ENCODE assay signal across 8 cellular contexts in genomic region chr10:3852147-3852904, GRCh38.
DNase-seq lines count a peak whose midpoint lies in the region; ATAC-seq and TF ChIP-seq lines count a peak whose summit lies in the region.

No MANE protein-coding gene starts in this region.

- no peaks in the 10 kb centered on the region for H3K36me3 Mint-ChIP-seq in mesothelial cell of epicardium
- peaks cover 2 to 7% of the 10 kb centered on the region in 2 donors for H3K36me3 Mint-ChIP-seq in stimulated activated naive B cell treated with anti-CD40 and anti-IgM and Interleukin-4, amounts not matched to agents 10 μg/mL and 1 μg/mL and 100 μg/mL, for 72 hours

- H3K36me3 ChIP-seq in effector memory CD4-positive, alpha-beta T cell (ENCODE audit: control insufficient read depth, insufficient read depth, low read length) = no peaks in the 10 kb centered on the region

- H3K4me3 ChIP-seq in GM12864 (ENCODE audit: low read depth, low read length) = no peak overlapping the region
- H3K4me3 ChIP-seq in effector memory CD4-positive, alpha-beta T cell (ENCODE audit: insufficient read depth, low read depth, low read length, poor library complexity, severe bottlenecking) = no peak overlapping the region

- peaks cover 32% of the 10 kb centered on the region for H3K4me1 Mint-ChIP-seq in mesothelial cell of epicardium
- H3K4me1 Mint-ChIP-seq in stimulated activated naive B cell treated with anti-CD40 and anti-IgM and Interleukin-4, amounts not matched to agents 10 μg/mL and 1 μg/mL and 100 μg/mL, for 72 hours = peaks cover 35 to 52% of the 10 kb centered on the region in 2 donors

- H3K27ac Mint-ChIP-seq in mesothelial cell of epicardium = peak overlapping the region; percentile 92
- H3K27ac Mint-ChIP-seq in stimulated activated naive B cell treated with anti-CD40 and anti-IgM and Interleukin-4, amounts not matched to agents 10 μg/mL and 1 μg/mL and 100 μg/mL, for 72 hours = peak overlapping the region; percentile 95

- DNase-seq in GM12864 (ENCODE audit: low read depth) (peak; percentile 68), H4 (ENCODE audit: low spot score) (peak; percentile 94), LHCN-M2 (ENCODE audit: low read depth) (peak; percentile 95), mesothelial cell of epicardium (ENCODE audit: low spot score in 2 of 2, unreplicated experiment in 2 of 2) (no peak), D341Med (ENCODE audit: low spot score) (no peak)
- peak; percentile 61 for DNase-seq in activated CD4-positive, CD25-positive, alpha-beta regulatory T cell treated with anti-CD3 and anti-CD28 coated beads, Interleukin-2, amount 50 U/mL, for 16 hours (ENCODE audit: low read depth, low spot score)
- DNase-seq in effector memory CD4-positive, alpha-beta T cell = peak; percentile 61 to 72 (median 62)
- peak; percentile 56 for DNase-seq in stimulated activated naive B cell treated with anti-CD40 and anti-IgM and Interleukin-4, amounts not matched to agents 10 μg/mL and 1 μg/mL and 100 μg/mL, for 72 hours

- H3K27me3 Mint-ChIP-seq in mesothelial cell of epicardium (ENCODE audit: low read depth) = no peaks in the 10 kb centered on the region
- H3K27me3 Mint-ChIP-seq in stimulated activated naive B cell treated with anti-CD40 and anti-IgM and Interleukin-4, amounts not matched to agents 10 μg/mL and 1 μg/mL and 100 μg/mL, for 72 hours = no peaks in the 10 kb centered on the region

- H3K4me3 Mint-ChIP-seq in mesothelial cell of epicardium = no peak overlapping the region
- peak overlapping the region; percentile 53 for H3K4me3 Mint-ChIP-seq in stimulated activated naive B cell treated with anti-CD40 and anti-IgM and Interleukin-4, amounts not matched to agents 10 μg/mL and 1 μg/mL and 100 μg/mL, for 72 hours

- peaks cover 7% of the 10 kb centered on the region for H3K4me1 ChIP-seq in effector memory CD4-positive, alpha-beta T cell (ENCODE audit: control insufficient read depth, insufficient read depth, low read length, poor library complexity, severe bottlenecking)

- no peaks in the 10 kb centered on the region for H3K9me3 ChIP-seq in effector memory CD4-positive, alpha-beta T cell (ENCODE audit: control insufficient read depth, low read length)

- H3K9me3 Mint-ChIP-seq in mesothelial cell of epicardium = no peaks in the 10 kb centered on the region
- H3K9me3 Mint-ChIP-seq in stimulated activated naive B cell treated with anti-CD40 and anti-IgM and Interleukin-4, amounts not matched to agents 10 μg/mL and 1 μg/mL and 100 μg/mL, for 72 hours = peaks cover 3 to 6% of the 10 kb centered on the region in 2 donors

- peak; percentile 86 to 90 for ATAC-seq in stimulated activated naive B cell treated with anti-CD40 and anti-IgM and Interleukin-4, amounts not matched to agents 10 μg/mL and 1 μg/mL and 100 μg/mL, for 72 hours (replicated peaks)

- no peak for TF ChIP-seq CTCF in GM12864 (IDR thresholded peaks at IDR 0.05; ENCODE audit: low read depth, low read length, missing control alignments)
- no peak for TF ChIP-seq CTCF in mesothelial cell of epicardium (IDR thresholded peaks at IDR 0.05; ENCODE audit: unreplicated experiment)

- peak overlapping the region; percentile 57 for H3K27ac ChIP-seq in effector memory CD4-positive, alpha-beta T cell (ENCODE audit: insufficient read depth, low read length, poor library complexity, severe bottlenecking)

- H3K27me3 ChIP-seq in effector memory CD4-positive, alpha-beta T cell (replicated peaks; ENCODE audit: control insufficient read depth, insufficient read depth, low read length, poor library complexity, severe bottlenecking) = no peaks in the 10 kb centered on the region

Comparison
In these comparisons a context has a peak if more than half of its experiments do, and no peak if none do; other contexts are left out.
1. DNase-seq: peak in GM12864 (single experiment), H4 (single experiment), LHCN-M2 (single experiment), activated CD4-positive, CD25-positive, alpha-beta regulatory T cell treated with anti-CD3 and anti-CD28 coated beads, Interleukin-2, amount 50 U/mL, for 16 hours (single experiment), effector memory CD4-positive, alpha-beta T cell (3 of 3) and stimulated activated naive B cell treated with anti-CD40 and anti-IgM and Interleukin-4, amounts not matched to agents 10 μg/mL and 1 μg/mL and 100 μg/mL, for 72 hours (single experiment); none in mesothelial cell of epicardium (0 of 2) and D341Med (single experiment).